In the genomic region with DNA sequence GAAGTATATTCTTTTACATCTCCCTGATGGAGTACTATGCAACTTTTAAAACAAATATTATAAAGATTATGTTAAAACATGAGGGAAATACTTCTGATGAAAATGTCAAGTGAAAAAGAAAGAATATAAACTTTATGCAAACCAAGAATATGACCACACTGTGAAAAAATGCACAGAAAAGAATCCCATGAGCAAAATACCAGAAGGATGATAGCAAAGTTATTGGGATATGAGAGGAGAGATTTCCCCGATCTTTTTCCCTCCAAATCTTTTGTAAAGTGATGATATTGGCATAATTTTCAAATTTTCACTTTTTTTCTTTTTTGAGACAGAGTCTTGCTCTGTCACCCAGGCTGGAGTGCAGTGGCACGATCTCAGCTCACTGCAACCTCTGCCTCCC, we compare ENCODE assay signal across 22 cellular contexts. TPM values are rescaled to one million over a fixed set of nuclear protein-coding genes. Genes with fewer than 3 reads are reported as not detected.
DNase-seq lines count a peak whose midpoint lies in the region; ATAC-seq, FAIRE-seq and TF ChIP-seq lines count a peak whose summit lies in the region.
"Had no signal": no experiment of that assay in that cellular context is flagged by ENCODE, and none has a peak within 500 bp of the region (broad histone marks: within the 10 kb centered on the region; RNA-seq: fewer than 3 reads in every experiment).

No MANE protein-coding gene starts in this region.

- peak overlapping the region in 1 of 2 experiments; percentile 42; a peak in 2 of 4 replicates for H3K27ac ChIP-seq in SK-N-SH (ENCODE audit: low read depth in 2 of 2, low read length in 1 of 2)
- H3K27ac ChIP-seq in IMR-90 (ENCODE audit: insufficient read depth, low read length) = peak overlapping the region; percentile 75
- no peak overlapping the region for H3K27ac ChIP-seq in A673 (ENCODE audit: low read depth, low read length, poor library complexity, severe bottlenecking)
- no peak overlapping the region for H3K27ac ChIP-seq in thyroid gland
- H3K27ac ChIP-seq: 22Rv1 had no signal

- in situ Hi-C loops in IMR-90 (cut with MboI; ENCODE audit: low sequenced_read_pairs) = no loop called here

- H3K9me3 ChIP-seq in SK-N-SH = no peaks in the 10 kb centered on the region
- no peaks in the 10 kb centered on the region; the same call in 1 of the 2 replicates for H3K9me3 ChIP-seq in IMR-90 (ENCODE audit: control insufficient read depth, insufficient read depth, low read length)
- no peaks in the 10 kb centered on the region for H3K9me3 ChIP-seq in A673 (ENCODE audit: low read depth, low read length, poor library complexity, severe bottlenecking)
- no peaks in the 10 kb centered on the region for H3K9me3 ChIP-seq in thyroid gland
- H3K9me3 ChIP-seq: Caco-2 had no signal

- H2BK5ac ChIP-seq in IMR-90 (ENCODE audit: low read depth, low read length, poor library complexity, severe bottlenecking) = peak overlapping the region; percentile 84

- no peaks in the 10 kb centered on the region for H3K79me2 ChIP-seq in SK-N-SH (ENCODE audit: insufficient read depth)

- H2AFZ ChIP-seq in SK-N-SH (ENCODE audit: low read depth) = no peak overlapping the region
- no peak overlapping the region for H2AFZ ChIP-seq in IMR-90 (replicated peaks; ENCODE audit: low read length, poor library complexity)

- H3K4me1 ChIP-seq in SK-N-SH (ENCODE audit: control insufficient read depth in 1 of 2, insufficient read depth in 2 of 2, low read depth in 1 of 2, low read length in 1 of 2) (peaks cover 0 to 25% of the 10 kb centered on the region in 2 experiments; a peak in 2 of 4 replicates), IMR-90 (ENCODE audit: control insufficient read depth, insufficient read depth, low read length) (peaks cover 10% of the 10 kb centered on the region), A673 (ENCODE audit: insufficient read depth, low read length, poor library complexity, severe bottlenecking) (no peaks in the 10 kb centered on the region), thyroid gland (peaks cover 0 to 9% of the 10 kb centered on the region in 2 donors)
- H3K4me1 ChIP-seq: Caco-2 had no signal

- peaks cover 6 to 32% of the 10 kb centered on the region in 2 experiments; a peak in 3 of 4 replicates for H3K79me1 ChIP-seq in IMR-90 (ENCODE audit: low read depth in 1 of 2, low read length in 2 of 2)

- peaks cover 11% of the 10 kb centered on the region for H3K9me1 ChIP-seq in IMR-90 (ENCODE audit: insufficient read depth, low read length)

- TF ChIP-seq RAD21 in SK-N-SH (IDR thresholded peaks at IDR 0.05; ENCODE audit: low read length) = no peak
- TF ChIP-seq RAD21 in IMR-90 (IDR thresholded peaks at IDR 0.05; ENCODE audit: low read length) = no peak

- WGBS in SK-N-SH (ENCODE audit: low lambda C conversion rate) = 73% methylated on average over 2 of the region's 2 CpGs
- WGBS in IMR-90 (ENCODE audit: extremely low coverage in 2 of 2, insufficient read length in 1 of 2), 2 experiments = no CpG with 5 or more reads among the region's 2 CpGs
- 80 to 90% methylated on average over 2 of the region's 2 CpGs for WGBS in thyroid gland, 2 donors

- peak overlapping the region; percentile 63 to 72; a peak in 3 of 4 replicates for H4K8ac ChIP-seq in IMR-90 (ENCODE audit: low read depth in 2 of 2, low read length in 2 of 2)

- DNase-seq in SK-N-SH (no peak), IMR-90 (peak; percentile 78), fibroblast of peridontal ligament (ENCODE audit: extremely low read depth) (peak; percentile 75), RCC 7860 (ENCODE audit: low spot score) (no peak), A673 (ENCODE audit: low spot score) (no peak), thyroid gland (no peak), NCI-H2029 (lab: John Stamatoyannopoulos, UW) (no peak)
- DNase-seq: Caco-2; CD4-positive, alpha-beta T cell; DMS 273 treated with DMSO at 0.1 percent for 48 hours; DND-41; GDM1; MG63; NCI-H1417; NCI-H1694 treated with DMSO at 0.1 percent for 48 hours; NCI-H446 treated with DMSO at 0.1 percent for 48 hours; NCI-H526 treated with DMSO at 0.1 percent for 48 hours; Right ventricle myocardium superior; SW 1271 had no signal

- ATAC-seq in SK-N-SH treated with all-trans-retinoic acid at 6 μM for 48 hours (no peak), IMR-90 (ENCODE audit: low read depth) (peak; percentile 50)
- ATAC-seq: K562 had no signal

- dilution Hi-C loops in IMR-90 (cut with HindIII; ENCODE audit: low sequenced_read_pairs, unreplicated experiment) = no loop called here

- H3K36me3 ChIP-seq in SK-N-SH (replicated peaks in 1 of 2; ENCODE audit: control insufficient read depth in 1 of 2, insufficient read depth in 2 of 2, low read length in 1 of 2) = no peaks in the 10 kb centered on the region
- no peaks in the 10 kb centered on the region for H3K36me3 ChIP-seq in IMR-90 (ENCODE audit: control insufficient read depth, insufficient read depth, low read length)
- no peaks in the 10 kb centered on the region for H3K36me3 ChIP-seq in A673 (ENCODE audit: insufficient read depth, low read length, poor library complexity, severe bottlenecking)
- no peaks in the 10 kb centered on the region for H3K36me3 ChIP-seq in thyroid gland
- H3K36me3 ChIP-seq: MG63 had no signal

- no peak overlapping the region for H3K14ac ChIP-seq in IMR-90 (replicated peaks; ENCODE audit: low read depth, low read length)

- no peak overlapping the region for H3K4me2 ChIP-seq in SK-N-SH
- 0 out of 2 replicates have a peak overlapping the region, but pooled peaks have one; percentile 31 for H3K4me2 ChIP-seq in IMR-90 (ENCODE audit: low read depth, low read length)

- no peak for TF ChIP-seq POLR2A in IMR-90 (IDR thresholded peaks at IDR 0.05; ENCODE audit: low read depth, low read length)
- TF ChIP-seq POLR2A in thyroid gland (IDR thresholded peaks at IDR 0.05) = no peak

- no peak overlapping the region for H2AK9ac ChIP-seq in IMR-90 (replicated peaks; ENCODE audit: low read depth, low read length, poor library complexity)

- POLR2A ChIA-PET in SK-N-SH (lab: Yijun Ruan, JAX) = no interaction called here
- POLR2A ChIA-PET in IMR-90 (lab: Charles Lee; ENCODE audit: unreplicated experiment) = no interaction called here
- POLR2A ChIA-PET in A673 (lab: Charles Lee; ENCODE audit: low non-redundant PET) = no interaction called here

- no peak overlapping the region; the same call in 1 of the 2 replicates for H3K23ac ChIP-seq in IMR-90 (ENCODE audit: low read depth, low read length)

- H4K91ac ChIP-seq in IMR-90 (ENCODE audit: insufficient read depth, low read depth, low read length) = peak overlapping the region; percentile 74; the same call in 1 of the 2 replicates

- CTCF ChIA-PET in SK-N-SH (lab: Yijun Ruan, JAX) = interaction anchor here (0.9 kb wide), 1 partner anchor 28 kb away, joined by 3 read pairs; no protein-coding TSS in a partner anchor
- CTCF ChIA-PET in IMR-90 (lab: Yijun Ruan, JAX) = no interaction called here
- CTCF ChIA-PET in A673 (lab: Charles Lee) = no interaction called here

- H3K4ac ChIP-seq in IMR-90 (ENCODE audit: low read depth, low read length) = peak overlapping the region; percentile 84

- 0 out of 2 replicates have a peak overlapping the region, but pooled peaks have one; percentile 73 for H3K56ac ChIP-seq in IMR-90 (ENCODE audit: extremely low read depth, insufficient read depth, low read length)

- H4K5ac ChIP-seq in IMR-90 (ENCODE audit: low read depth, low read length) = peak overlapping the region; percentile 44; the same call in 1 of the 2 replicates

- no peak for FAIRE-seq in RCC 7860 (lab: Jason Lieb, UNC)
- FAIRE-seq: K562 had no signal

- no peaks in the 10 kb centered on the region for H4K20me1 ChIP-seq in SK-N-SH (ENCODE audit: insufficient read depth)
- H4K20me1 ChIP-seq in IMR-90 (ENCODE audit: insufficient read depth, low read length) = no peaks in the 10 kb centered on the region

- no peak overlapping the region for H3K18ac ChIP-seq in IMR-90 (ENCODE audit: low read depth, low read length)

- H3F3A ChIP-seq in SK-N-SH (replicated peaks; ENCODE audit: insufficient read depth) = peaks cover 38% of the 10 kb centered on the region

- no TSS peak for BruUV-seq in IMR-90 (replicated peaks; lab: Mats Ljungman, UMichigan)
- BruUV-seq in A673 (replicated peaks; lab: Mats Ljungman, UMichigan) = no TSS peak

- peak overlapping the region; percentile 96; the same call in 1 of the 2 replicates for H2BK20ac ChIP-seq in IMR-90 (ENCODE audit: low read depth, low read length)

- peak overlapping the region; percentile 92 for H2BK120ac ChIP-seq in IMR-90 (ENCODE audit: low read depth, low read length)

- 0 out of 3 replicates have a peak overlapping the region, but pooled peaks have one; percentile 89 for H2BK15ac ChIP-seq in IMR-90 (ENCODE audit: low read depth, low read length)

- H3K4me3 ChIP-seq in SK-N-SH (ENCODE audit: low read depth in 2 of 2, low read length in 1 of 2) (no peak overlapping the region), IMR-90 (ENCODE audit: insufficient read depth, low read depth, low read length) (no peak overlapping the region), A673 (ENCODE audit: low read depth, low read length, poor library complexity, severe bottlenecking) (no peak overlapping the region), thyroid gland (replicated peaks in 1 of 3) (no peak overlapping the region)
- H3K4me3 ChIP-seq: K562, MG63 had no signal

- TF ChIP-seq EP300 in SK-N-SH (IDR thresholded peaks at IDR 0.05; ENCODE audit: borderline replicate concordance in 1 of 2, low read depth in 1 of 2, low read length in 1 of 2) = no peak

- no peak overlapping the region for H3K9ac ChIP-seq in SK-N-SH
- H3K9ac ChIP-seq in IMR-90 (ENCODE audit: low read depth, low read length) = no peak overlapping the region

- intact Hi-C loops in IMR-90 (cut with micrococcal nuclease) = no loop called here
- intact Hi-C loops in A673 (cut with micrococcal nuclease; ENCODE audit: unreplicated experiment) = no loop called here
- intact Hi-C loops in thyroid gland (cut with DNase I) = no loop called here

- H3K9me2 ChIP-seq in SK-N-SH = no peaks in the 10 kb centered on the region

- TF ChIP-seq CTCF in SK-N-SH (IDR thresholded peaks at IDR 0.05) = no peak
- TF ChIP-seq CTCF in IMR-90 (conservative IDR thresholded peaks at IDR 0.05; ENCODE audit: low read depth, low read length) = no peak
- no peak for TF ChIP-seq CTCF in A673 (conservative IDR thresholded peaks at IDR 0.05; ENCODE audit: low read depth, low read length)
- TF ChIP-seq CTCF in thyroid gland (IDR thresholded peaks at IDR 0.05) = no peak

- 0 out of 2 replicates have a peak overlapping the region, but pooled peaks have one; percentile 72 for H2AK5ac ChIP-seq in IMR-90 (ENCODE audit: low read depth, low read length)

- H3K27me3 ChIP-seq in SK-N-SH (ENCODE audit: insufficient read depth) (no peaks in the 10 kb centered on the region), IMR-90 (ENCODE audit: control insufficient read depth, insufficient read depth, low read length) (no peaks in the 10 kb centered on the region), A673 (replicated peaks; ENCODE audit: insufficient read depth, low read depth, low read length, poor library complexity) (no peaks in the 10 kb centered on the region), thyroid gland (no peaks in the 10 kb centered on the region)
- H3K27me3 ChIP-seq: MG63 had no signal

RNA-seq across cellular contexts. Expression of a gene that starts 36.6 kb away (rescaled TPM):
- polyA plus RNA-seq in SK-N-SH (2012; rRNA removed) = 36.6 and 52.4 TPM in 2 replicates
- 48.8 and 53.0 TPM in 2 replicates for polyA plus RNA-seq in SK-N-SH (2012; cell fraction: cytosol; rRNA removed)
- 45.2 and 104 TPM in 2 replicates for polyA plus RNA-seq in SK-N-SH (2012; cell fraction: nucleus; rRNA removed)
- 736 and 774 TPM in 2 replicates for total RNA-seq in IMR-90 (2012; rRNA removed)
- polyA plus RNA-seq in IMR-90 (2012; rRNA removed) = 119 and 131 TPM in 2 replicates
- polyA plus RNA-seq in IMR-90 (2012; cell fraction: cytosol; rRNA removed) = 23.6 and 30.3 TPM in 2 replicates
- polyA plus RNA-seq in IMR-90 (2012; cell fraction: nucleus; rRNA removed; ENCODE audit: low replicate concordance) = 34.4 and 346 TPM in 2 replicates
- 24.7 and 27.8 TPM in 2 replicates for total RNA-seq in A673 (2021)
- 10 to 100 TPM; 26.3 to 39.0 (median 29.6) TPM for total RNA-seq in thyroid gland

Comparison
In these comparisons a context has a peak if more than half of its experiments do, and no peak if none do; other contexts are left out.
1. DNase-seq: peak in IMR-90 (single experiment) and fibroblast of peridontal ligament (single experiment); none in SK-N-SH (single experiment), RCC 7860 (single experiment), A673 (single experiment), thyroid gland (0 of 2) and NCI-H2029 (single experiment).
2. RNA of a gene that starts 36.6 kb away (total RNA-seq): 736 to 774 TPM in IMR-90; 26.3 to 39.0 TPM in thyroid gland and 24.7 to 27.8 TPM in A673; every median in the first group is over 10 times any median in the second.